12 cellular contexts compared by ENCODE assay signal in genomic region chr11:111450480-111451320, GRCh38.
DNase-seq lines count a peak whose midpoint lies in the region; ATAC-seq and TF ChIP-seq lines count a peak whose summit lies in the region.
"Had no signal": no experiment of that assay in that cellular context is flagged by ENCODE, and none has a peak within 500 bp of the region (broad histone marks: within the 10 kb centered on the region; RNA-seq: fewer than 3 reads in every experiment).

No MANE protein-coding gene starts in this region.

- DNase-seq in GM19240 (ENCODE audit: insufficient read length, low spot score) (peak; percentile 44), LHCN-M2 (ENCODE audit: low read depth) (peak; percentile 29), BE2C (no peak), ureter (ENCODE audit: low spot score) (no peak), NCI-H226 (no peak)
- DNase-seq in activated naive CD4-positive, alpha-beta T cell treated with Interleukin-2 at 50 U/mL for 16 hours = no peak
- DNase-seq: activated T-cell treated with anti-CD3 and anti-CD28 coated beads, Interleukin-2, amount 50 U/mL, for 48 hours; cortex of kidney; NCI-H1092 had no signal

- H3K36me3 ChIP-seq in BLaER1 = no peaks in the 10 kb centered on the region
- no peaks in the 10 kb centered on the region for H3K36me3 ChIP-seq in BE2C

- TF ChIP-seq CTCF in BE2C (IDR thresholded peaks at IDR 0.05; ENCODE audit: low read depth, low read length) = no peak

- H3K27me3 ChIP-seq in BLaER1 = no peaks in the 10 kb centered on the region
- H3K27me3 ChIP-seq in BE2C = no peaks in the 10 kb centered on the region; the same call in 1 of the 2 replicates

- H3K9me3 ChIP-seq in BLaER1 = no peaks in the 10 kb centered on the region
- no peaks in the 10 kb centered on the region for H3K9me3 ChIP-seq in BE2C

- peak overlapping the region; percentile 81 for H3K4me2 ChIP-seq in BLaER1

- peak; percentile 79 for ATAC-seq in HG02852 (IDR thresholded peaks at IDR 0.05; ENCODE audit: unreplicated experiment)
- ATAC-seq: SK-N-SH treated with all-trans-retinoic acid at 6 μM for 48 hours had no signal

- no peak overlapping the region for H3K4me3 ChIP-seq in BLaER1
- no peak overlapping the region for H3K4me3 ChIP-seq in BE2C (ENCODE audit: low read depth, low read length)

- H3K4me1 ChIP-seq in BLaER1 = peaks cover 40% of the 10 kb centered on the region
- H3K4me1 ChIP-seq in BE2C = no peaks in the 10 kb centered on the region

- no peak overlapping the region for H3K27ac ChIP-seq in BLaER1

- H4K20me1 ChIP-seq in BLaER1 = peaks cover 16% of the 10 kb centered on the region; the same call in 1 of the 2 replicates

- H3K9ac ChIP-seq in BLaER1 = no peak overlapping the region

Comparison
In these comparisons a context has a peak if more than half of its experiments do, and no peak if none do; other contexts are left out.
1. DNase-seq: peak in GM19240 (single experiment) and LHCN-M2 (single experiment); none in BE2C (single experiment), ureter (single experiment), NCI-H226 (single experiment) and activated naive CD4-positive, alpha-beta T cell treated with Interleukin-2 at 50 U/mL for 16 hours (single experiment).